ENCODE assay signal across 9 cellular contexts in the genomic region with DNA sequence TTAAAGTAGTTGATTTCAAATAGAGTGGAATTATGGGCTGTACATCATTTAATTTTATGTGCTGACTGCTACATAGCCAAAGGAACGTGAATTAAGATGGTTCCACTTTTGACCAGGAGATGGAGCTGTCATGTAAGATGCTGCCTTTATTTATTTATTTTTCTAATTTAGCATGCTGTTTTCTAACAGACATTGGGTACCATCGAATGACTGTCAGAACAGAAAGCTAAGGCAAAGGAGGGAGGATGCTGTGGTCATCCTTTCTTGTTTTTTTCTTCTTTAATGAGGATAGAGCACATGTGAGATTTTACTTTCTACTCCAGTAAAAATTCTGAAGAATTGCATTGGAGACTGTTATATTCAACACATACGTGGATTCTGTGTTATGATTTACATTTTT. TPM values are rescaled to one million over a fixed set of nuclear protein-coding genes. Genes with fewer than 3 reads are reported as not detected.
DNase-seq lines count a peak whose midpoint lies in the region; ATAC-seq and FAIRE-seq lines count a peak whose summit lies in the region.
"Had no signal": no experiment of that assay in that cellular context is flagged by ENCODE, and none has a peak within 500 bp of the region (broad histone marks: within the 10 kb centered on the region; RNA-seq: fewer than 3 reads in every experiment).

Gene SCN2A (plus strand): TSS at position 185 of the 400 bp plus-strand sequence. CDS start 56,410 bp downstream, outside the sequence.

- DNase-seq in COR-L47 (lab: John Stamatoyannopoulos, UW) (peak; percentile 48), LHCN-M2 (ENCODE audit: low read depth) (peak; percentile 49), SK-MEL-5 (ENCODE audit: low read depth, low spot score) (peak; percentile 71), frontal cortex (ENCODE audit: low spot score in 2 of 2) (peak; percentile 1), putamen (ENCODE audit: low spot score) (peak; percentile 63)
- DNase-seq in effector CD4-positive, alpha-beta T cell = no peak

- in situ Hi-C loops in SK-MEL-5 (cut with HindIII; ENCODE audit: low pct_unique_long_range_greater_than_20kb, low sequenced_read_pairs) = no loop called here

- FAIRE-seq in frontal cortex (lab: Jason Lieb, UNC) = peak; percentile 55

- ATAC-seq in GM19043 (IDR thresholded peaks at IDR 0.05; ENCODE audit: low read depth, unreplicated experiment) (peak; percentile 66), GM19324 (IDR thresholded peaks at IDR 0.05; ENCODE audit: low FRiP score, unreplicated experiment) (no peak)

RNA-seq across cellular contexts. Expression of gene SCN2A, which starts in this region (rescaled TPM):
- total RNA-seq in LHCN-M2 (2014; rRNA removed) (1.3 and 2.3 TPM in 2 replicates), frontal cortex (160 TPM)
- 0.19 TPM for polyA plus RNA-seq in LHCN-M2 (2012)
- 0.08 TPM in 1 of 2 replicates, not detected in the other for total RNA-seq in SK-MEL-5 (2014; rRNA removed; shearing (Covaris generic))
- polyA plus RNA-seq in SK-MEL-5 (2015; cell fraction: cytosol; rRNA removed) = 0.04 and 0.05 TPM in 2 replicates
- 0.31 and 0.37 TPM in 2 replicates for polyA plus RNA-seq in SK-MEL-5 (2015; cell fraction: nucleus; rRNA removed)
- total RNA-seq: T-helper 1 cell treated with Interleukin-12 subunit alpha and Interleukin-12 subunit beta and Interleukin-4 antibody, amounts not matched to agents 30 ng/mL and 1 ng/mL, for 36 hours had no signal

Comparison
In these comparisons a context has a peak if more than half of its experiments do, and no peak if none do; other contexts are left out.
1. RNA of gene SCN2A (total RNA-seq): 160 TPM in frontal cortex (single experiment); 1.3 to 2.3 TPM in LHCN-M2 and 0.08 TPM in SK-MEL-5; every median in the first group is over 10 times any median in the second.
2. Peak in DNase-seq in SK-MEL-5; RNA of the gene not detected or under 1 TPM.